Comparison of ENCODE assay signal across 9 cellular contexts in genomic region chr11:112227471-112227870, GRCh38. TPM values are rescaled to one million over a fixed set of nuclear protein-coding genes. Genes with fewer than 3 reads are reported as not detected.
DNase-seq lines count a peak whose midpoint lies in the region; TF ChIP-seq lines count a peak whose summit lies in the region.
"Had no signal": no experiment of that assay in that cellular context is flagged by ENCODE, and none has a peak within 500 bp of the region (broad histone marks: within the 10 kb centered on the region; RNA-seq: fewer than 3 reads in every experiment).

No MANE protein-coding gene starts in this region.

- DNase-seq in AG04449 (ENCODE audit: low read depth, low spot score): no peak
- DNase-seq in chondrocyte (ENCODE audit: low spot score): no peak
- no peak for DNase-seq in NCI-H146 (lab: John Stamatoyannopoulos, UW)
- no peak for DNase-seq in NCI-H187 treated with DMSO at 0.1 percent for 48 hours (lab: John Stamatoyannopoulos, UW)
- DNase-seq in GM13976 (ENCODE audit: low spot score): no peak
- DNase-seq in T-helper 9 cell: no peak

- no peaks in the 10 kb centered on the region for H3K9me3 ChIP-seq in muscle layer of duodenum (ENCODE audit: control insufficient read depth in 1 of 2, low read length in 2 of 2)

- H3K27ac ChIP-seq in muscle layer of duodenum (ENCODE audit: low read length): peak overlapping the region; percentile 1

- H3K4me1 Mint-ChIP-seq in IgD-negative memory B cell (peaks cover 12 to 16% (median 13%) of the 10 kb centered on the region in 3 donors), chondrocyte (ENCODE audit: low read depth) (peaks cover 38% of the 10 kb centered on the region)

- H3K4me1 ChIP-seq in muscle layer of duodenum (ENCODE audit: control insufficient read depth in 1 of 2, insufficient read depth in 2 of 2, low read length in 2 of 2): peaks cover 3 to 9% of the 10 kb centered on the region in 2 donors

- no peaks in the 10 kb centered on the region for H3K27me3 Mint-ChIP-seq in IgD-negative memory B cell
- no peaks in the 10 kb centered on the region for H3K27me3 Mint-ChIP-seq in chondrocyte (ENCODE audit: low read depth)

- H3K36me3 ChIP-seq in muscle layer of duodenum (ENCODE audit: control insufficient read depth in 1 of 2, insufficient read depth in 2 of 2, low read length in 2 of 2): peaks cover 20 to 25% of the 10 kb centered on the region in 2 donors

- in situ Hi-C loops in GM13976 (cut with MboI; ENCODE audit: low sequenced_read_pairs, unreplicated experiment): no loop called here

- CTCF ChIA-PET in AG04449 (lab: Yijun Ruan, JAX): interaction anchor here (1.0 to 22.7 kb wide), 4 partner anchors 8 to 328 kb away, joined by 3 to 970 read pairs (median 5); no protein-coding TSS in a partner anchor

- no peaks in the 10 kb centered on the region for H3K9me3 Mint-ChIP-seq in IgD-negative memory B cell
- peaks cover 4% of the 10 kb centered on the region for H3K9me3 Mint-ChIP-seq in chondrocyte (ENCODE audit: low read depth)

- H3K36me3 Mint-ChIP-seq in IgD-negative memory B cell (peaks cover 5% of the 10 kb centered on the region), chondrocyte (ENCODE audit: low read depth) (peaks cover 12% of the 10 kb centered on the region)

- H3K27me3 ChIP-seq in muscle layer of duodenum (ENCODE audit: low read depth, low read length): no peaks in the 10 kb centered on the region

- H3K4me3 Mint-ChIP-seq in IgD-negative memory B cell: peak overlapping the region; percentile 93 to 99 (median 96)
- H3K4me3 Mint-ChIP-seq in chondrocyte (ENCODE audit: unreplicated experiment): peak overlapping the region; percentile 84

- H3K4me3 ChIP-seq in AG04449 (ENCODE audit: low read depth, low read length) (peak overlapping the region; percentile 83), muscle layer of duodenum (ENCODE audit: low read depth in 1 of 2, low read length in 2 of 2) (peak overlapping the region; percentile 70 to 81)

- no peak for TF ChIP-seq CTCF in AG04449 (IDR thresholded peaks at IDR 0.05; ENCODE audit: insufficient read depth, low read length, missing control alignments)
- TF ChIP-seq CTCF in chondrocyte (IDR thresholded peaks at IDR 0.05): no peak
- TF ChIP-seq CTCF in GM13976 (IDR thresholded peaks at IDR 0.05; ENCODE audit: borderline replicate concordance, control extremely low read depth, extremely low read depth, insufficient read depth, missing control alignments): no peak

- H3K27ac Mint-ChIP-seq in IgD-negative memory B cell (peak overlapping the region in 2 of 3 donors; percentile 98 to 99), chondrocyte (ENCODE audit: unreplicated experiment) (peak overlapping the region; percentile 97)

- POLR2A ChIA-PET in AG04449 (lab: Yijun Ruan, JAX): interaction anchor here (1.0 kb wide), 1 partner anchor 53 kb away, joined by 3 read pairs; no protein-coding TSS in a partner anchor

RNA-seq across cellular contexts. Expression of gene PTS, which starts 1.2 kb away (rescaled TPM):
- polyA plus RNA-seq in IgD-negative memory B cell: 11.4 TPM
- 43.6 to 64.3 TPM (median 45.8 TPM) in 3 replicates for total RNA-seq in chondrocyte

RNA-seq across cellular contexts. Expression of gene PLET1, which starts 33.2 kb away (rescaled TPM):
- polyA plus RNA-seq in IgD-negative memory B cell: not detected
- not detected in 3 replicates for total RNA-seq in chondrocyte
- total RNA-seq: SK-MEL-5 had no signal

RNA-seq across cellular contexts. Expression of gene BCO2, which starts 52.2 kb away (rescaled TPM):
- polyA plus RNA-seq in IgD-negative memory B cell: 0.30 TPM
- 1.2 to 1.9 TPM (median 1.7 TPM) in 3 replicates for total RNA-seq in chondrocyte
